ENCODE assay signal across 10 cellular contexts in genomic region chr9:137452761-137453642, GRCh38. TPM values are rescaled to one million over a fixed set of nuclear protein-coding genes. Genes with fewer than 3 reads are reported as not detected.
DNase-seq lines count a peak whose midpoint lies in the region; ATAC-seq lines count a peak whose summit lies in the region.
"Had no signal": no experiment of that assay in that cellular context is flagged by ENCODE, and none has a peak within 500 bp of the region (broad histone marks: within the 10 kb centered on the region; RNA-seq: fewer than 3 reads in every experiment).

No MANE protein-coding gene starts in this region.

- H3K9me3 ChIP-seq in ES-I3 (ENCODE audit: control insufficient read depth, insufficient read depth, low read length) (no peaks in the 10 kb centered on the region), iPS-18c (ENCODE audit: control insufficient read depth, insufficient read depth, low read length) (no peaks in the 10 kb centered on the region)

- H3K4me3 Mint-ChIP-seq in T-helper 2 cell treated with Interferon-gamma antibody and Interleukin-4, amounts not matched to agents 5 μg/mL and 100 μg/mL, for 36 hours: peak overlapping the region; percentile 32

- H3K4me1 ChIP-seq in ES-I3 (ENCODE audit: insufficient read depth, low read length): peaks cover 9% of the 10 kb centered on the region; the same call in 1 of the 2 replicates

- ATAC-seq in sciatic nerve: no peak

- no peak overlapping the region for H3K27ac Mint-ChIP-seq in T-helper 2 cell treated with Interferon-gamma antibody and Interleukin-4, amounts not matched to agents 5 μg/mL and 100 μg/mL, for 36 hours

- no peak for DNase-seq in T-helper 2 cell treated with Interferon-gamma antibody and Interleukin-4, amounts not matched to agents 5 μg/mL and 100 μg/mL, for 36 hours (ENCODE audit: low spot score)
- DNase-seq in sciatic nerve (ENCODE audit: low spot score) (peak; percentile 76), T1000 (lab: John Stamatoyannopoulos, UW) (no peak), SIG-M5 treated with dmso at 0.1 percent for 504 hours (lab: John Stamatoyannopoulos, UW; ENCODE audit: unreplicated experiment) (no peak), RPMI8226 (no peak)
- no peak for DNase-seq in NK-92 treated with Interleukin-12 subunit alpha and Interleukin-12 subunit beta, amount 100 ng/mL, for 24 hours (lab: John Stamatoyannopoulos, UW)
- DNase-seq: KBM-7 had no signal

- peaks cover 20% of the 10 kb centered on the region for H3K36me3 Mint-ChIP-seq in T-helper 2 cell treated with Interferon-gamma antibody and Interleukin-4, amounts not matched to agents 5 μg/mL and 100 μg/mL, for 36 hours (ENCODE audit: low read depth)

- H3K9ac ChIP-seq in ES-I3 (ENCODE audit: low read depth, low read length): peak overlapping the region; percentile 36; the same call in 1 of the 2 replicates

- no peaks in the 10 kb centered on the region for H3K9me3 Mint-ChIP-seq in T-helper 2 cell treated with Interferon-gamma antibody and Interleukin-4, amounts not matched to agents 5 μg/mL and 100 μg/mL, for 36 hours

- H3K36me3 ChIP-seq in ES-I3 (ENCODE audit: insufficient read depth, low read length): no peaks in the 10 kb centered on the region

- peak overlapping the region; percentile 46; the same call in 1 of the 2 replicates for H3K4me3 ChIP-seq in iPS-18c (ENCODE audit: insufficient read depth, low read depth, low read length)

- intact Hi-C loops in sciatic nerve (cut with DNase I): no loop called here

- peaks cover 14% of the 10 kb centered on the region for H3K4me1 Mint-ChIP-seq in T-helper 2 cell treated with Interferon-gamma antibody and Interleukin-4, amounts not matched to agents 5 μg/mL and 100 μg/mL, for 36 hours (ENCODE audit: low read depth)

- H3K27me3 Mint-ChIP-seq in T-helper 2 cell treated with Interferon-gamma antibody and Interleukin-4, amounts not matched to agents 5 μg/mL and 100 μg/mL, for 36 hours (ENCODE audit: low read depth): no peaks in the 10 kb centered on the region

RNA-seq across cellular contexts. Expression of gene NSMF, which starts 6.1 kb away (rescaled TPM):
- total RNA-seq in sciatic nerve: 50.4 TPM

RNA-seq across cellular contexts. Expression of gene ENTPD8, which starts 11.8 kb away (rescaled TPM):
- total RNA-seq in sciatic nerve: not detected
- total RNA-seq: skeletal muscle tissue had no signal

RNA-seq across cellular contexts. Expression of gene NOXA1, which starts 29.8 kb away (rescaled TPM):
- total RNA-seq in sciatic nerve: 7.4 TPM

RNA-seq across cellular contexts. Expression of gene EXD3, which starts 30.0 kb away (rescaled TPM):
- 48.1 TPM for total RNA-seq in sciatic nerve
